Comparison of ENCODE assay signal across 26 cellular contexts in the genomic region with DNA sequence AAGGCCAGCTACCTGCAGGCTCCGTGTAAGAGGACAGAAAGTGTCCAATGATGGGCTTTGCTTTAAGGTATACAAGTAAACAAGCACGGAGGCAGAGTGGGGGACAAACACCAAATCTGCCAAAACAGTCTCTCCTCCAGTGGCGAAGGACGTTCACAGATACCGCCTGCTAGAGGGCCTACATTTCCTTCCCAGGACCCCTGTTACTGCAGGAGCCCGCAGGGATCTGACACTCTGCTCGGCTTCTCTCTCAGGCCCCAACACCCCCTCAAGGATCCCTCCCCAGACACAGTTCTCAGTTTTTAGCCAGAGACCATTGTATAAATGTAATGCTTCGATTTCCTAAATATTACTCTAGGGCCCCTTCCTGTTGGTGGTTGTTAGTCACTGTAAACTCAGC.
"Had no signal": no experiment of that assay in that cellular context is flagged by ENCODE, and none has a peak within 500 bp of the region (broad histone marks: within the 10 kb centered on the region; RNA-seq: fewer than 3 reads in every experiment).

No MANE protein-coding gene starts in this region.

- H3K27me3 Mint-ChIP-seq: activated B cell treated with CpG ODN at 0.5 μM for 24 hours; activated CD8-positive, alpha-beta memory T cell treated with anti-CD3 and anti-CD28 coated beads, Interleukin-2, amount 10 ng/mL, durations not matched to agents 7 days and 5 days; activated naive CD8-positive, alpha-beta T cell; activated T-cell treated with anti-CD3 and anti-CD28 coated beads, Interleukin-2, amount 50 U/mL, for 24 hours; activated T-helper 17 cell treated with anti-CD3 and anti-CD28 coated beads, Interleukin-2, amount 50 U/mL, for 72 hours; T-helper 17 cell had no signal

- DNase-seq: activated B cell treated with CpG ODN at 0.5 μM for 24 hours; activated CD4-positive, alpha-beta T cell treated with anti-CD3 and anti-CD28 coated beads for 1 hour; activated CD4-positive, alpha-beta T cell treated with anti-CD3 and anti-CD28 coated beads, Interleukin-2, amount 10 ng/mL, durations not matched to agents 24 days and 14 days; activated CD4-positive, alpha-beta T cell treated with anti-CD3 and anti-CD28 coated beads, Interleukin-2, amount 50 U/mL, for 48 hours; activated CD8-positive, alpha-beta memory T cell treated with anti-CD3 and anti-CD28 coated beads, Interleukin-2, amount 10 ng/mL, durations not matched to agents 7 days and 5 days; activated gamma-delta T cell; activated naive CD4-positive, alpha-beta T cell treated with anti-CD3 and anti-CD28 coated beads for 36 hours; activated T-cell treated with anti-CD3 and anti-CD28 coated beads, Interleukin-2, amount 50 U/mL, for 24 hours; amygdala; MM.1S; NCI-H1105; NCI-H1436; NCI-H1694 treated with DMSO at 0.1 percent for 48 hours; NCI-H2081; NCI-H510A treated with DMSO at 0.1 percent for 48 hours; NCI-H69; NK-92 treated with Interleukin-12 subunit alpha and Interleukin-12 subunit beta, amount 100 ng/mL, for 24 hours; OCI-M1; SHP77; T-helper 17 cell; T-helper 9 cell had no signal

- H3K27ac ChIP-seq: SJSA1 had no signal

- H3K36me3 ChIP-seq: SJSA1 had no signal

- H3K27me3 ChIP-seq: SJSA1 had no signal

- H3K9me3 Mint-ChIP-seq: activated B cell treated with CpG ODN at 0.5 μM for 24 hours; activated CD4-positive, alpha-beta T cell treated with anti-CD3 and anti-CD28 coated beads, Interleukin-2, amount 10 ng/mL, durations not matched to agents 24 days and 14 days; activated T-cell treated with anti-CD3 and anti-CD28 coated beads, Interleukin-2, amount 50 U/mL, for 24 hours; activated T-helper 17 cell treated with anti-CD3 and anti-CD28 coated beads, Interleukin-2, amount 50 U/mL, for 72 hours; brain had no signal

- H3K4me3 ChIP-seq: SJSA1 had no signal

- H3K4me3 Mint-ChIP-seq: activated B cell treated with CpG ODN at 0.5 μM for 24 hours; activated CD4-positive, alpha-beta T cell treated with anti-CD3 and anti-CD28 coated beads, Interleukin-2, amount 10 ng/mL, durations not matched to agents 24 days and 14 days; activated CD8-positive, alpha-beta memory T cell treated with anti-CD3 and anti-CD28 coated beads, Interleukin-2, amount 10 ng/mL, durations not matched to agents 7 days and 5 days; activated naive CD4-positive, alpha-beta T cell treated with anti-CD3 and anti-CD28 coated beads for 36 hours; activated naive CD8-positive, alpha-beta T cell; activated T-cell treated with anti-CD3 and anti-CD28 coated beads, Interleukin-2, amount 50 U/mL, for 24 hours; activated T-helper 17 cell treated with anti-CD3 and anti-CD28 coated beads, Interleukin-2, amount 50 U/mL, for 72 hours; brain; T-helper 17 cell had no signal

- H3K4me1 Mint-ChIP-seq: activated B cell treated with CpG ODN at 0.5 μM for 24 hours; activated CD4-positive, alpha-beta T cell treated with anti-CD3 and anti-CD28 coated beads, Interleukin-2, amount 10 ng/mL, durations not matched to agents 24 days and 14 days; activated CD8-positive, alpha-beta memory T cell treated with anti-CD3 and anti-CD28 coated beads, Interleukin-2, amount 10 ng/mL, durations not matched to agents 7 days and 5 days; activated T-helper 17 cell treated with anti-CD3 and anti-CD28 coated beads, Interleukin-2, amount 50 U/mL, for 72 hours had no signal

- H3K36me3 Mint-ChIP-seq: activated CD8-positive, alpha-beta memory T cell treated with anti-CD3 and anti-CD28 coated beads, Interleukin-2, amount 10 ng/mL, durations not matched to agents 7 days and 5 days had no signal

- FAIRE-seq: astrocyte had no signal

- H3K9me3 ChIP-seq: SJSA1 had no signal

- H3K27ac Mint-ChIP-seq: activated B cell treated with CpG ODN at 0.5 μM for 24 hours; activated CD4-positive, alpha-beta T cell treated with anti-CD3 and anti-CD28 coated beads, Interleukin-2, amount 10 ng/mL, durations not matched to agents 24 days and 14 days; activated CD8-positive, alpha-beta memory T cell treated with anti-CD3 and anti-CD28 coated beads, Interleukin-2, amount 10 ng/mL, durations not matched to agents 7 days and 5 days; activated naive CD4-positive, alpha-beta T cell treated with anti-CD3 and anti-CD28 coated beads for 36 hours; activated naive CD8-positive, alpha-beta T cell; activated T-cell treated with anti-CD3 and anti-CD28 coated beads, Interleukin-2, amount 50 U/mL, for 24 hours; activated T-helper 17 cell treated with anti-CD3 and anti-CD28 coated beads, Interleukin-2, amount 50 U/mL, for 72 hours; T-helper 17 cell had no signal
